23 cellular contexts compared by ENCODE assay signal in genomic region chr21:45393021-45393420, GRCh38. TPM values are rescaled to one million over a fixed set of nuclear protein-coding genes. Genes with fewer than 3 reads are reported as not detected.
DNase-seq lines count a peak whose midpoint lies in the region; ATAC-seq and TF ChIP-seq lines count a peak whose summit lies in the region.
"Had no signal": no experiment of that assay in that cellular context is flagged by ENCODE, and none has a peak within 500 bp of the region (broad histone marks: within the 10 kb centered on the region; RNA-seq: fewer than 3 reads in every experiment).

No MANE protein-coding gene starts in this region.

- H3K27me3 ChIP-seq in right cardiac atrium (ENCODE audit: control insufficient read depth, insufficient read depth) (no peaks in the 10 kb centered on the region), neural progenitor cell (no peaks in the 10 kb centered on the region), aorta (ENCODE audit: control insufficient read depth in 1 of 2, insufficient read depth in 2 of 2, low read length in 1 of 2) (no peaks in the 10 kb centered on the region)
- H3K27me3 ChIP-seq: body of pancreas had no signal

- WGBS in right cardiac atrium: 93% methylated on average over 26 of the region's 26 CpGs
- WGBS in aorta, 2 donors: 91 to 93% methylated on average over 26 of the region's 26 CpGs

- H3K4me3 Mint-ChIP-seq in stimulated activated naive CD8-positive, alpha-beta T cell treated with anti-CD3 and anti-CD28 coated beads, Interleukin-15, amount 100 ng/mL, for 72 hours: no peak overlapping the region
- peak overlapping the region; percentile 41 for H3K4me3 Mint-ChIP-seq in neural progenitor cell
- H3K4me3 Mint-ChIP-seq: activated CD8-positive, alpha-beta T cell treated with anti-CD3 and anti-CD28 coated beads for 36 hours had no signal

- H3K27ac ChIP-seq in right cardiac atrium (ENCODE audit: low read length) (no peak overlapping the region), neural progenitor cell (no peak overlapping the region), aorta (ENCODE audit: low read depth in 1 of 2, low read length in 2 of 2) (no peak overlapping the region)
- H3K27ac ChIP-seq: body of pancreas, dorsolateral prefrontal cortex, gastrocnemius medialis, KMS-11, neutrophil, SK-N-MC, suprapubic skin had no signal

- H3K4me1 ChIP-seq in right cardiac atrium (ENCODE audit: control insufficient read depth, insufficient read depth, low read length) (no peaks in the 10 kb centered on the region), neural progenitor cell (no peaks in the 10 kb centered on the region), aorta (ENCODE audit: control insufficient read depth in 1 of 2, insufficient read depth in 2 of 2, low read length in 2 of 2) (no peaks in the 10 kb centered on the region)
- H3K4me1 ChIP-seq: body of pancreas, gastrocnemius medialis, suprapubic skin had no signal

- H3K79me2 ChIP-seq in neural progenitor cell (ENCODE audit: low read depth): no peaks in the 10 kb centered on the region

- H3K9ac ChIP-seq in neural progenitor cell: no peak overlapping the region
- H3K9ac ChIP-seq: KMS-11 had no signal

- H2AFZ ChIP-seq in neural progenitor cell (replicated peaks): no peak overlapping the region

- peaks cover 4% of the 10 kb centered on the region for H3F3A ChIP-seq in neural progenitor cell (ENCODE audit: low read depth)

- DNase-seq in stimulated activated naive CD8-positive, alpha-beta T cell treated with anti-CD3 and anti-CD28 coated beads, Interleukin-15, amount 100 ng/mL, for 72 hours: no peak
- DNase-seq in stimulated activated naive CD8-positive, alpha-beta T cell treated with anti-CD3 and anti-CD28 coated beads, Interleukin-15, Interleukin-2, amounts not matched to agents 100 U/mL and 50 U/mL, for 24 hours: no peak
- DNase-seq in right cardiac atrium (peak; percentile 6 to 50 (median 28)), neural progenitor cell (ENCODE audit: low spot score) (no peak), aorta (peak; percentile 37 to 62), NCI-H1048 (lab: John Stamatoyannopoulos, UW) (no peak)
- DNase-seq: activated CD4-positive, alpha-beta T cell treated with anti-CD3 and anti-CD28 coated beads for 1 hour; activated CD8-positive, alpha-beta T cell treated with anti-CD3 and anti-CD28 coated beads for 36 hours; cerebellar nuclear complex; GDM1; MM.1S; NCI-H1417 treated with DMSO at 0.1 percent for 48 hours; NCI-H774; stimulated activated CD4-positive, alpha-beta T cell treated with anti-CD3 and anti-CD28 coated beads, Interleukin-2, amount 100 ng/mL, for 48 hours had no signal

- no peak overlapping the region for H3K4me2 ChIP-seq in neural progenitor cell
- H3K4me2 ChIP-seq: KMS-11 had no signal

- intact Hi-C loops in right cardiac atrium (cut with DNase I): no loop called here
- intact Hi-C loops in aorta (cut with DNase I): no loop called here

- no peaks in the 10 kb centered on the region for H3K36me3 Mint-ChIP-seq in neural progenitor cell

- ATAC-seq in stimulated activated naive CD8-positive, alpha-beta T cell treated with anti-CD3 and anti-CD28 coated beads, Interleukin-15, amount 100 ng/mL, for 72 hours: peak; percentile 42
- no peak for ATAC-seq in stimulated activated naive CD8-positive, alpha-beta T cell treated with anti-CD3 and anti-CD28 coated beads, Interleukin-15, Interleukin-2, amounts not matched to agents 100 U/mL and 50 U/mL, for 24 hours
- ATAC-seq in right cardiac atrium: no peak
- ATAC-seq in aorta (ENCODE audit: low FRiP score): no peak
- ATAC-seq in GM19351 (IDR thresholded peaks at IDR 0.05; ENCODE audit: unreplicated experiment): no peak
- ATAC-seq in GM18858 (IDR thresholded peaks at IDR 0.05; ENCODE audit: unreplicated experiment): no peak
- ATAC-seq: activated CD8-positive, alpha-beta T cell treated with anti-CD3 and anti-CD28 coated beads for 36 hours; body of pancreas; gastrocnemius medialis had no signal

- H3K36me3 ChIP-seq in neural progenitor cell (no peaks in the 10 kb centered on the region), aorta (ENCODE audit: control insufficient read depth in 1 of 2, insufficient read depth in 2 of 2, low read length in 1 of 2) (no peaks in the 10 kb centered on the region)
- H3K36me3 ChIP-seq: gastrocnemius medialis, neutrophil, suprapubic skin had no signal

- no peak for TF ChIP-seq CTCF in neural progenitor cell (IDR thresholded peaks at IDR 0.05)

- H3K4me1 Mint-ChIP-seq in stimulated activated naive CD8-positive, alpha-beta T cell treated with anti-CD3 and anti-CD28 coated beads, Interleukin-15, amount 100 ng/mL, for 72 hours: no peaks in the 10 kb centered on the region
- H3K4me1 Mint-ChIP-seq in neural progenitor cell: peaks cover 5% of the 10 kb centered on the region

- H4K20me1 ChIP-seq in neural progenitor cell (ENCODE audit: low read depth): no peaks in the 10 kb centered on the region

- H3K27ac Mint-ChIP-seq in stimulated activated naive CD8-positive, alpha-beta T cell treated with anti-CD3 and anti-CD28 coated beads, Interleukin-15, amount 100 ng/mL, for 72 hours: no peak overlapping the region
- peak overlapping the region; percentile 86 for H3K27ac Mint-ChIP-seq in neural progenitor cell
- H3K27ac Mint-ChIP-seq: activated CD8-positive, alpha-beta T cell treated with anti-CD3 and anti-CD28 coated beads for 36 hours had no signal

- no peak overlapping the region for H3K4me3 ChIP-seq in right cardiac atrium (ENCODE audit: low read length)
- no peak overlapping the region for H3K4me3 ChIP-seq in neural progenitor cell
- H3K4me3 ChIP-seq in aorta (ENCODE audit: low read length in 2 of 2): no peak overlapping the region
- H3K4me3 ChIP-seq: body of pancreas, dorsolateral prefrontal cortex, gastrocnemius medialis, SK-N-MC, suprapubic skin had no signal

- H3K9me3 Mint-ChIP-seq in stimulated activated naive CD8-positive, alpha-beta T cell treated with anti-CD3 and anti-CD28 coated beads, Interleukin-15, amount 100 ng/mL, for 72 hours: no peaks in the 10 kb centered on the region
- no peaks in the 10 kb centered on the region for H3K9me3 Mint-ChIP-seq in neural progenitor cell
- H3K9me3 Mint-ChIP-seq: activated CD8-positive, alpha-beta T cell treated with anti-CD3 and anti-CD28 coated beads for 36 hours had no signal

- H3K9me3 ChIP-seq in right cardiac atrium (ENCODE audit: control insufficient read depth, low read length) (no peaks in the 10 kb centered on the region), neural progenitor cell (ENCODE audit: low read depth) (no peaks in the 10 kb centered on the region), aorta (ENCODE audit: control insufficient read depth, low read length) (no peaks in the 10 kb centered on the region)
- H3K9me3 ChIP-seq: body of pancreas, gastrocnemius medialis, neutrophil, suprapubic skin had no signal

- H3K27me3 Mint-ChIP-seq in stimulated activated naive CD8-positive, alpha-beta T cell treated with anti-CD3 and anti-CD28 coated beads, Interleukin-15, amount 100 ng/mL, for 72 hours: peaks cover 28% of the 10 kb centered on the region
- H3K27me3 Mint-ChIP-seq in neural progenitor cell (ENCODE audit: insufficient read depth, low read depth): peaks cover 13% of the 10 kb centered on the region
- H3K27me3 Mint-ChIP-seq: activated CD8-positive, alpha-beta T cell treated with anti-CD3 and anti-CD28 coated beads for 36 hours had no signal

RNA-seq across cellular contexts. Expression of gene COL18A1, which starts 11.9 kb away (rescaled TPM):
- total RNA-seq in right cardiac atrium (100 to 1,000 TPM in 1 of 4 donors, 10 to 100 TPM in 3; 63.5 to 134 (median 84.6) TPM), neural progenitor cell (ENCODE audit: low replicate concordance) (52.6 and 291 TPM in 2 replicates), aorta (100 to 1,000 TPM; 289 to 301 TPM)
- polyA plus RNA-seq in right cardiac atrium (52.3 TPM), aorta (100 to 1,000 TPM in 1 of 2 donors, 10 to 100 TPM in 1; 97.3 to 963 TPM)

Comparison
In these comparisons a context has a peak if more than half of its experiments do, and no peak if none do; other contexts are left out.
1. DNase-seq: peak in right cardiac atrium (3 of 3) and aorta (2 of 2); none in stimulated activated naive CD8-positive, alpha-beta T cell treated with anti-CD3 and anti-CD28 coated beads, Interleukin-15, amount 100 ng/mL, for 72 hours (0 of 2), stimulated activated naive CD8-positive, alpha-beta T cell treated with anti-CD3 and anti-CD28 coated beads, Interleukin-15, Interleukin-2, amounts not matched to agents 100 U/mL and 50 U/mL, for 24 hours (single experiment), neural progenitor cell (single experiment) and NCI-H1048 (single experiment).